20 cellular contexts compared by ENCODE assay signal in the genomic region with DNA sequence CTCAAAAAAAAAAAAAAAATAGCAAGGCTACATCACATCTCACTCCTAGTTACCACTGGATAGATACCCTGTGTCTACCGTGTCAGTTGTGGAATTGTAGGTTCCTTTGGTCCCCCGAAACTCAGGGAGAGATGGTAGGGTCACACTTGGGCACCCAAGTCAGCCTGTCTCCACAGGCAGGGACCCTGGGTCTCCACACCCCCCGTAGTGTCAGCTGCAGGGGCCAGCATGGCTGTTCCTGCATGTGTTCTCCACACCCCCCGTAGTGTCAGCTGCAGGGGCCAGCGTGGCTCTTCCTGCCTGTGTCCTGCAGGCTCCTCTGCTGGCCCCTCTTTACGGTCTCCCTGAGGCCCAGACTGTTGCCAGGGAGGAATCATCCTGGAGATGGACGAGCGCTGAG.
A peak's percentile ranks its signal among the peaks of the same experiment; 100 is the strongest.
DNase-seq lines count a peak whose midpoint lies in the region; ATAC-seq and TF ChIP-seq lines count a peak whose summit lies in the region.
"Had no signal": no experiment of that assay in that cellular context is flagged by ENCODE, and none has a peak within 500 bp of the region (broad histone marks: within the 10 kb centered on the region; RNA-seq: fewer than 3 reads in every experiment).

No MANE protein-coding gene starts in this region.

- H3K4me1 ChIP-seq in heart right ventricle (no peaks in the 10 kb centered on the region), HEK293 (ENCODE audit: control insufficient read depth, insufficient read depth, low read length) (no peaks in the 10 kb centered on the region), sigmoid colon (no peaks in the 10 kb centered on the region)
- H3K4me1 ChIP-seq: BE2C had no signal

- H3K36me3 ChIP-seq in heart right ventricle (no peaks in the 10 kb centered on the region), HEK293 (ENCODE audit: control insufficient read depth in 2 of 2, insufficient read depth in 1 of 2, low read length in 2 of 2) (no peaks in the 10 kb centered on the region), sigmoid colon (no peaks in the 10 kb centered on the region)
- H3K36me3 ChIP-seq: BE2C had no signal

- no peak for TF ChIP-seq POLR2A in sigmoid colon (IDR thresholded peaks at IDR 0.05)

- WGBS in heart right ventricle, 2 donors: 75 to 78% methylated on average over 8 of the region's 8 CpGs
- 75 to 84% methylated on average over 8 of the region's 8 CpGs for WGBS in sigmoid colon, 2 donors

- H3K4me1 Mint-ChIP-seq in WTC11: peaks cover 11% of the 10 kb centered on the region; the same call in 1 of the 2 replicates
- no peaks in the 10 kb centered on the region for H3K4me1 Mint-ChIP-seq in activated T-cell treated with anti-CD3 and anti-CD28 coated beads, Interleukin-2, amount 50 U/mL, for 72 hours (ENCODE audit: low read depth)
- H3K4me1 Mint-ChIP-seq: CD8-positive, alpha-beta memory T cell had no signal

- peaks cover 7% of the 10 kb centered on the region for H3K27me3 Mint-ChIP-seq in WTC11 (ENCODE audit: low read depth)
- no peaks in the 10 kb centered on the region for H3K27me3 Mint-ChIP-seq in activated T-cell treated with anti-CD3 and anti-CD28 coated beads, Interleukin-2, amount 50 U/mL, for 72 hours (ENCODE audit: low read depth)
- H3K27me3 Mint-ChIP-seq: CD4-positive, CD25-positive, alpha-beta regulatory T cell had no signal

- peaks cover 13% of the 10 kb centered on the region for H3K9me3 Mint-ChIP-seq in WTC11
- peaks cover 4% of the 10 kb centered on the region in 2 donors for H3K9me3 Mint-ChIP-seq in activated T-cell treated with anti-CD3 and anti-CD28 coated beads, Interleukin-2, amount 50 U/mL, for 72 hours

- DNase-seq in Right ventricle myocardium superior (peak; percentile 17), heart right ventricle (no peak), WTC11 (ENCODE audit: low spot score) (peak; percentile 3), sigmoid colon (peak; percentile 14)
- DNase-seq in activated T-cell treated with anti-CD3 and anti-CD28 coated beads, Interleukin-2, amount 50 U/mL, for 72 hours: no peak
- no peak for DNase-seq in stimulated activated CD4-positive, alpha-beta T cell treated with anti-CD3 and anti-CD28 coated beads, Interleukin-1b, Interleukin-23, amount 100 ng/mL, for 48 hours
- DNase-seq: ACHN; BE2C; C1 segment of cervical spinal cord; CD4-positive, CD25-positive, alpha-beta regulatory T cell; COR-L47; DMS 273 treated with DMSO at 0.1 percent for 48 hours; DMS53; DND-41; EL; H9 had no signal

- POLR2A ChIA-PET in HEK293 (lab: Yijun Ruan, JAX): no interaction called here
- POLR2A ChIA-PET in WTC11 (lab: Charles Lee): no interaction called here

- H3K27ac ChIP-seq in heart right ventricle (no peak overlapping the region), HEK293 (ENCODE audit: extremely low read depth, low read depth, low read length) (no peak overlapping the region), sigmoid colon (no peak overlapping the region)

- H3K4me3 Mint-ChIP-seq in WTC11: no peak overlapping the region
- H3K4me3 Mint-ChIP-seq in activated T-cell treated with anti-CD3 and anti-CD28 coated beads, Interleukin-2, amount 50 U/mL, for 72 hours: no peak overlapping the region
- H3K4me3 Mint-ChIP-seq: CD4-positive, CD25-positive, alpha-beta regulatory T cell; CD8-positive, alpha-beta memory T cell; H9 had no signal

- intact Hi-C loops in Right ventricle myocardium superior (cut with DNase I): no loop called here
- intact Hi-C loops in heart right ventricle (cut with DNase I): no loop called here
- intact Hi-C loops in sigmoid colon (cut with DNase I): no loop called here

- H3K4me3 ChIP-seq in heart right ventricle (no peak overlapping the region), HEK293 (ENCODE audit: low read depth, low read length) (no peak overlapping the region), sigmoid colon (no peak overlapping the region)
- H3K4me3 ChIP-seq: GM12878 had no signal

- H3K27me3 ChIP-seq in heart right ventricle (peaks cover 0 to 8% (median 0%) of the 10 kb centered on the region in 7 donors), sigmoid colon (no peaks in the 10 kb centered on the region)
- H3K27me3 ChIP-seq: BE2C had no signal

- ATAC-seq in Right ventricle myocardium superior (ENCODE audit: poor library complexity): no peak
- ATAC-seq in heart right ventricle: no peak
- no peak for ATAC-seq in WTC11
- no peak for ATAC-seq in activated T-cell treated with anti-CD3 and anti-CD28 coated beads, Interleukin-2, amount 50 U/mL, for 72 hours (replicated peaks in 1 of 2)
- no peak for ATAC-seq in HG02973 (IDR thresholded peaks at IDR 0.05; ENCODE audit: unreplicated experiment)
- ATAC-seq: GM12878 had no signal

- H3K9me3 ChIP-seq in heart right ventricle (peaks cover 0 to 17% (median 2%) of the 10 kb centered on the region in 11 donors), HEK293 (ENCODE audit: control insufficient read depth, insufficient read depth, low read depth, low read length) (no peaks in the 10 kb centered on the region), sigmoid colon (peaks cover 0 to 2% (median under 1%) of the 10 kb centered on the region in 4 donors)
- H3K9me3 ChIP-seq: BE2C had no signal

- no peak for TF ChIP-seq EP300 in sigmoid colon (IDR thresholded peaks at IDR 0.05)

- CTCF ChIA-PET in HEK293 (lab: Yijun Ruan, JAX) (no interaction called here), WTC11 (lab: Charles Lee) (interaction anchor here (0.8 to 1.2 kb wide), 2 partner anchors 9 to 112 kb away, joined by 3 to 5 read pairs; no protein-coding TSS in a partner anchor)

- no peak overlapping the region for H3K27ac Mint-ChIP-seq in WTC11
- H3K27ac Mint-ChIP-seq in activated T-cell treated with anti-CD3 and anti-CD28 coated beads, Interleukin-2, amount 50 U/mL, for 72 hours: no peak overlapping the region
- H3K27ac Mint-ChIP-seq: CD4-positive, CD25-positive, alpha-beta regulatory T cell; H9 had no signal

- H3K36me3 Mint-ChIP-seq in WTC11: peaks cover 8% of the 10 kb centered on the region
- peaks cover 1 to 11% of the 10 kb centered on the region in 2 donors for H3K36me3 Mint-ChIP-seq in activated T-cell treated with anti-CD3 and anti-CD28 coated beads, Interleukin-2, amount 50 U/mL, for 72 hours (ENCODE audit: insufficient read depth in 2 of 2)

- TF ChIP-seq CTCF in heart right ventricle (IDR thresholded peaks at IDR 0.05): no peak
- TF ChIP-seq CTCF in HEK293 (tag by site-specific recombination; IDR thresholded peaks at IDR 0.05): no peak
- TF ChIP-seq CTCF in WTC11 (IDR thresholded peaks at IDR 0.05): no peak
- no peak for TF ChIP-seq CTCF in sigmoid colon (IDR thresholded peaks at IDR 0.05)

TF ChIP-seq in HEK293, 187 proteins besides CTCF, POLR2A, EP300 and RAD21:
- TF ChIP-seq ZIC2 (tag by site-specific recombination; IDR thresholded peaks at IDR 0.05) (peak; percentile 48), ZNF341 (tag by site-specific recombination; IDR thresholded peaks at IDR 0.05; ENCODE audit: low read depth) (peak; percentile 59), OSR2 (tag by site-specific recombination; IDR thresholded peaks at IDR 0.05) (no peak)

TF ChIP-seq in WTC11, 78 proteins besides CTCF, POLR2A, EP300 and RAD21:
- TF ChIP-seq CREM (CRISPR knock-in tag; IDR thresholded peaks at IDR 0.05) (no peak), GRHL2 (CRISPR knock-in tag; IDR thresholded peaks at IDR 0.05; ENCODE audit: insufficient replicate concordance, severe bottlenecking) (no peak), NR1H2 (CRISPR knock-in tag; IDR thresholded peaks at IDR 0.05) (no peak)
- TF ChIP-seq, protein P1, sequence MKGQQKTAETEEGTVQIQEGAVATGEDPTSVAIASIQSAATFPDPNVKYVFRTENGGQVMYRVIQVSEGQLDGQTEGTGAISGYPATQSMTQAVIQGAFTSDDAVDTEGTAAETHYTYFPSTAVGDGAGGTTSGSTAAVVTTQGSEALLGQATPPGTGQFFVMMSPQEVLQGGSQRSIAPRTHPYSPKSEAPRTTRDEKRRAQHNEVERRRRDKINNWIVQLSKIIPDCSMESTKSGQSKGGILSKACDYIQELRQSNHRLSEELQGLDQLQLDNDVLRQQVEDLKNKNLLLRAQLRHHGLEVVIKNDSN (CRISPR knock-in tag; IDR thresholded peaks at IDR 0.05): no peak

Comparison
In these comparisons a context has a peak if more than half of its experiments do, and no peak if none do; other contexts are left out.
1. DNase-seq: peak in Right ventricle myocardium superior (single experiment), WTC11 (single experiment) and sigmoid colon (single experiment); none in heart right ventricle (0 of 2), activated T-cell treated with anti-CD3 and anti-CD28 coated beads, Interleukin-2, amount 50 U/mL, for 72 hours (0 of 2) and stimulated activated CD4-positive, alpha-beta T cell treated with anti-CD3 and anti-CD28 coated beads, Interleukin-1b, Interleukin-23, amount 100 ng/mL, for 48 hours (single experiment).